ENCODE assay signal across 10 cellular contexts in the genomic region with DNA sequence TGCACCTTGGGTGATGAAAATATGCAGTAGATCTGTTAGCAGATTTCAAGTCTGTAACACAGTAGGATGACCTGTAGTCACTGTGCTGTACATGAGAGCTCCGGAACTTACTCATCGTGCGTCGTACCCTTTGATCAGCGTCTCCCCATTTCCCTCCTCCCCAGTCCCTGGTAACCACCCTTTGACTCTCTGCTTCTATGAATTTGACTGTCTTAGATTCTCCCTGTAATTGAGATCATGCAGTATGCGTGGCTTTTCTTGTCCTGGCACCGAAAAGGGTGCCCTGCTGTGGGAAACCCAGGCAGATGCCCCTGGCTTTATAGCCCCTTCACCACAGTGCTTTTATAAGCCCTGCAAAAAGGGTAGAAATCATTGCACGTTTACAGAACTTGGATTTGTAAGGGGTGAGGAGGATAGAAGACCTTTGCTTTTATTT. TPM values are rescaled to one million over a fixed set of nuclear protein-coding genes. Genes with fewer than 3 reads are reported as not detected.
A peak's percentile ranks its signal among the peaks of the same experiment; 100 is the strongest.
DNase-seq lines count a peak whose midpoint lies in the region; ATAC-seq and TF ChIP-seq lines count a peak whose summit lies in the region.
"Had no signal": no experiment of that assay in that cellular context is flagged by ENCODE, and none has a peak within 500 bp of the region (broad histone marks: within the 10 kb centered on the region; RNA-seq: fewer than 3 reads in every experiment).

No MANE protein-coding gene starts in this region.

- peaks cover 76% of the 10 kb centered on the region for H3K4me1 Mint-ChIP-seq in activated T-helper 1 cell treated with anti-CD3 and anti-CD28 coated beads, Interleukin-12 subunit alpha, Interleukin-12 subunit beta, Interleukin-2, Interleukin-4 antibody, amounts not matched to agents 30 ng/mL and 10 ng/mL and 1 ng/mL, durations not matched to agents 14 hours and 24 hours and 36 hours (ENCODE audit: low read depth)

- no peaks in the 10 kb centered on the region for H3K27me3 Mint-ChIP-seq in activated T-helper 1 cell treated with anti-CD3 and anti-CD28 coated beads, Interleukin-12 subunit alpha, Interleukin-12 subunit beta, Interleukin-2, Interleukin-4 antibody, amounts not matched to agents 30 ng/mL and 10 ng/mL and 1 ng/mL, durations not matched to agents 14 hours and 24 hours and 36 hours (ENCODE audit: insufficient read depth)

- H3K4me3 ChIP-seq in KMS-11 (IDR thresholded peaks at IDR 0.05; ENCODE audit: insufficient read depth, low read depth, low read length) = peak overlapping the region; percentile 30
- no peak overlapping the region for H3K4me3 ChIP-seq in right atrium auricular region
- no peak overlapping the region for H3K4me3 ChIP-seq in H7 (ENCODE audit: insufficient read depth, low read depth, low read length)

- no peaks in the 10 kb centered on the region for H3K36me3 ChIP-seq in KMS-11 (ENCODE audit: insufficient read depth)
- peaks cover 14% of the 10 kb centered on the region for H3K36me3 ChIP-seq in right atrium auricular region
- no peaks in the 10 kb centered on the region; the same call in 1 of the 2 replicates for H3K36me3 ChIP-seq in H7 (replicated peaks; ENCODE audit: control insufficient read depth, insufficient read depth, low read length)

- peak overlapping the region; percentile 97 for H3K27ac ChIP-seq in KMS-11
- peak overlapping the region in 1 of 2 donors; percentile 22 for H3K27ac ChIP-seq in right atrium auricular region
- H3K27ac ChIP-seq: epithelial cell of prostate, VCaP had no signal

- no peak for TF ChIP-seq CTCF in KMS-11 (conservative IDR thresholded peaks at IDR 0.05; ENCODE audit: low read depth, low read length)
- no peak for TF ChIP-seq CTCF in right atrium auricular region (IDR thresholded peaks at IDR 0.05)

- H3K9ac ChIP-seq in KMS-11 = peak overlapping the region; percentile 87

- H3K4me3 Mint-ChIP-seq in activated T-helper 1 cell treated with anti-CD3 and anti-CD28 coated beads, Interleukin-12 subunit alpha, Interleukin-12 subunit beta, Interleukin-2, Interleukin-4 antibody, amounts not matched to agents 30 ng/mL and 10 ng/mL and 1 ng/mL, durations not matched to agents 14 hours and 24 hours and 36 hours = peak overlapping the region; percentile 68

- H3K79me2 ChIP-seq in KMS-11 (ENCODE audit: insufficient read depth, low read depth) = peaks cover 8% of the 10 kb centered on the region; the same call in 1 of the 2 replicates

- no peak overlapping the region for H2AFZ ChIP-seq in KMS-11 (ENCODE audit: low read depth)

- H3K4me2 ChIP-seq in KMS-11 = peak overlapping the region; percentile 97

- H3K9me3 ChIP-seq in right atrium auricular region = no peaks in the 10 kb centered on the region

- intact Hi-C loops in activated T-helper 1 cell treated with anti-CD3 and anti-CD28 coated beads, Interleukin-12 subunit alpha, Interleukin-12 subunit beta, Interleukin-2, Interleukin-4 antibody, amounts not matched to agents 30 ng/mL and 10 ng/mL and 1 ng/mL, durations not matched to agents 14 hours and 24 hours and 36 hours (cut with micrococcal nuclease) = loop anchor here (1.0 to 2.0 kb wide), 20 partner anchors 7 to 676 kb away; a partner anchor contains a TSS

- H3K4me1 ChIP-seq in KMS-11 (ENCODE audit: low read depth, poor library complexity, severe bottlenecking) (peaks cover 68% of the 10 kb centered on the region), right atrium auricular region (peaks cover 0 to 24% of the 10 kb centered on the region in 2 donors)

- peak overlapping the region; percentile 97 for H3K27ac Mint-ChIP-seq in activated T-helper 1 cell treated with anti-CD3 and anti-CD28 coated beads, Interleukin-12 subunit alpha, Interleukin-12 subunit beta, Interleukin-2, Interleukin-4 antibody, amounts not matched to agents 30 ng/mL and 10 ng/mL and 1 ng/mL, durations not matched to agents 14 hours and 24 hours and 36 hours

- H4K20me1 ChIP-seq in KMS-11 (ENCODE audit: insufficient read depth) = no peaks in the 10 kb centered on the region

- H3K36me3 Mint-ChIP-seq in activated T-helper 1 cell treated with anti-CD3 and anti-CD28 coated beads, Interleukin-12 subunit alpha, Interleukin-12 subunit beta, Interleukin-2, Interleukin-4 antibody, amounts not matched to agents 30 ng/mL and 10 ng/mL and 1 ng/mL, durations not matched to agents 14 hours and 24 hours and 36 hours (ENCODE audit: low read depth) = peaks cover 51% of the 10 kb centered on the region

- ATAC-seq in GM19463 (IDR thresholded peaks at IDR 0.05; ENCODE audit: unreplicated experiment) = peak; percentile 52

- H3K27me3 ChIP-seq in KMS-11 (ENCODE audit: insufficient read depth, low read depth) = no peaks in the 10 kb centered on the region
- no peaks in the 10 kb centered on the region for H3K27me3 ChIP-seq in right atrium auricular region
- H3K27me3 ChIP-seq in H7 (ENCODE audit: control insufficient read depth, insufficient read depth, low read length) = no peaks in the 10 kb centered on the region

- peaks cover 11% of the 10 kb centered on the region for H3K9me3 Mint-ChIP-seq in activated T-helper 1 cell treated with anti-CD3 and anti-CD28 coated beads, Interleukin-12 subunit alpha, Interleukin-12 subunit beta, Interleukin-2, Interleukin-4 antibody, amounts not matched to agents 30 ng/mL and 10 ng/mL and 1 ng/mL, durations not matched to agents 14 hours and 24 hours and 36 hours

- peak; percentile 63 for DNase-seq in activated T-helper 1 cell treated with anti-CD3 and anti-CD28 coated beads, Interleukin-12 subunit alpha, Interleukin-12 subunit beta, Interleukin-2, Interleukin-4 antibody, amounts not matched to agents 30 ng/mL and 10 ng/mL and 1 ng/mL, durations not matched to agents 14 hours and 24 hours and 36 hours (ENCODE audit: low spot score)
- DNase-seq in stimulated activated CD8-positive, alpha-beta memory T cell treated with anti-CD3 and anti-CD28 coated beads, Interleukin-7, amount 100 ng/mL, for 4 hours (ENCODE audit: low read depth in 2 of 2) = peak; percentile 32 to 59
- DNase-seq in right atrium auricular region (ENCODE audit: low spot score) (no peak), GF-D8 (lab: John Stamatoyannopoulos, UW) (no peak), H7 (no peak), AG08395 (ENCODE audit: low spot score) (no peak)

RNA-seq across cellular contexts. Expression of a gene that starts 20.5 kb away (rescaled TPM):
- total RNA-seq in activated T-helper 1 cell treated with anti-CD3 and anti-CD28 coated beads, Interleukin-12 subunit alpha, Interleukin-12 subunit beta, Interleukin-2, Interleukin-4 antibody, amounts not matched to agents 30 ng/mL and 10 ng/mL and 1 ng/mL, durations not matched to agents 14 hours and 24 hours and 36 hours = 36.3 and 37.4 TPM in 2 replicates
- total RNA-seq in right atrium auricular region = 10 to 100 TPM; 24.1 to 49.0 TPM
- 12.0 and 15.1 TPM in 2 replicates for total RNA-seq in H7 (2014; rRNA removed; shearing (Covaris generic))

RNA-seq across cellular contexts. Expression of a gene that starts 22.6 kb away (rescaled TPM):
- 36.2 and 40.8 TPM in 2 replicates for total RNA-seq in activated T-helper 1 cell treated with anti-CD3 and anti-CD28 coated beads, Interleukin-12 subunit alpha, Interleukin-12 subunit beta, Interleukin-2, Interleukin-4 antibody, amounts not matched to agents 30 ng/mL and 10 ng/mL and 1 ng/mL, durations not matched to agents 14 hours and 24 hours and 36 hours
- 100 to 1,000 TPM; 129 to 164 TPM for total RNA-seq in right atrium auricular region
- total RNA-seq in H7 (2014; rRNA removed; shearing (Covaris generic)) = 55.9 and 63.1 TPM in 2 replicates

Comparison
In these comparisons a context has a peak if more than half of its experiments do, and no peak if none do; other contexts are left out.
1. DNase-seq: peak in activated T-helper 1 cell treated with anti-CD3 and anti-CD28 coated beads, Interleukin-12 subunit alpha, Interleukin-12 subunit beta, Interleukin-2, Interleukin-4 antibody, amounts not matched to agents 30 ng/mL and 10 ng/mL and 1 ng/mL, durations not matched to agents 14 hours and 24 hours and 36 hours (single experiment) and stimulated activated CD8-positive, alpha-beta memory T cell treated with anti-CD3 and anti-CD28 coated beads, Interleukin-7, amount 100 ng/mL, for 4 hours (2 of 2); none in right atrium auricular region (single experiment), GF-D8 (single experiment), H7 (single experiment) and AG08395 (single experiment).